Comparison of ENCODE assay signal across 11 cellular contexts in genomic region chr6:124682751-124683150, GRCh38.
"Had no signal": no experiment of that assay in that cellular context is flagged by ENCODE, and none has a peak within 500 bp of the region (broad histone marks: within the 10 kb centered on the region; RNA-seq: fewer than 3 reads in every experiment).

No MANE protein-coding gene starts in this region.

- DNase-seq: KBM-7, NCI-H1436, NCI-H2029, NCI-H2081 treated with DMSO at 0.1 percent for 48 hours, NCI-H2171 treated with DMSO at 0.1 percent for 48 hours, NCI-H510A, NCI-H524 treated with DMSO at 0.1 percent for 48 hours, PC-9, Right ventricle myocardium superior, RPMI8226, SIG-M5 had no signal
